Comparison of ENCODE assay signal across 17 cellular contexts in the genomic region with DNA sequence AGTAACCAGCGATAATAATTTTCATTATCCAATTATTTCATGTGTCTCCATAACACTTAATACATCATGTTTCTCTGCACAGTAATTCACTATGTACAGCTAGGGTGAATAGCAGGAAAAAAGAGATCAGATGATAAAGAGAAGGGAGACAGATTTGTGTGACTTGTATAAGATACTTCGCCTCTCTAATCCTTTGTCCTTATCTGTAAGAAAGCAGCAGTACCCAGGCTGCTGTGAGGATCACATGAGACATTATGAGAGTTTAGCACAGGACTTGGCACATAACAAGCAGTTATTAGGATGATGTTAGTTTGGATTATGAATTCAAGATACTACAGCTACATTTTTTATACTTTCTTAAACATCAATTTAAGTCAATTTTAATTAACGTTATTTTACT. TPM values are rescaled to one million over a fixed set of nuclear protein-coding genes. Genes with fewer than 3 reads are reported as not detected.
A peak's percentile ranks its signal among the peaks of the same experiment; 100 is the strongest.
DNase-seq lines count a peak whose midpoint lies in the region; ATAC-seq and TF ChIP-seq lines count a peak whose summit lies in the region.
"Had no signal": no experiment of that assay in that cellular context is flagged by ENCODE, and none has a peak within 500 bp of the region (broad histone marks: within the 10 kb centered on the region; RNA-seq: fewer than 3 reads in every experiment).

No MANE protein-coding gene starts in this region.

- H3K27ac Mint-ChIP-seq in WTC11: peak overlapping the region; percentile 99
- H3K27ac Mint-ChIP-seq: HFFc6 had no signal

- no peak overlapping the region for H3K4me3 ChIP-seq in left lung
- H3K4me3 ChIP-seq in vagina: no peak overlapping the region
- H3K4me3 ChIP-seq: SJCRH30 had no signal

- H3K27me3 Mint-ChIP-seq in WTC11 (ENCODE audit: low read depth): no peaks in the 10 kb centered on the region

- no peak for TF ChIP-seq CTCF in WTC11 (IDR thresholded peaks at IDR 0.05)
- no peak for TF ChIP-seq CTCF in left lung (IDR thresholded peaks at IDR 0.05)
- no peak for TF ChIP-seq CTCF in vagina (IDR thresholded peaks at IDR 0.05)

- TF ChIP-seq POLR2A in vagina (IDR thresholded peaks at IDR 0.05): no peak

- H3K9me3 ChIP-seq in left lung (no peaks in the 10 kb centered on the region), vagina (no peaks in the 10 kb centered on the region)
- H3K9me3 ChIP-seq: SJCRH30 had no signal

- H3K4me1 ChIP-seq in left lung (peaks cover 0 to 86% of the 10 kb centered on the region in 2 donors), vagina (peaks cover 15% of the 10 kb centered on the region)
- H3K4me1 ChIP-seq: SJCRH30 had no signal

- no peaks in the 10 kb centered on the region for H3K36me3 ChIP-seq in left lung
- H3K36me3 ChIP-seq in vagina: no peaks in the 10 kb centered on the region
- H3K36me3 ChIP-seq: SJCRH30 had no signal

- no peak overlapping the region for H3K4me3 Mint-ChIP-seq in WTC11
- H3K4me3 Mint-ChIP-seq: HFFc6 had no signal

- POLR2A ChIA-PET in WTC11 (lab: Charles Lee): no interaction called here

- H3K27ac ChIP-seq in left lung: peak overlapping the region; percentile 56 to 84
- H3K27ac ChIP-seq in vagina: peak overlapping the region; percentile 60
- H3K27ac ChIP-seq: SJCRH30 had no signal

- intact Hi-C loops in left lung (cut with DNase I): no loop called here
- intact Hi-C loops in vagina (cut with DNase I): no loop called here

- no peaks in the 10 kb centered on the region for H3K9me3 Mint-ChIP-seq in WTC11
- H3K9me3 Mint-ChIP-seq: HFFc6 had no signal

- H3K4me1 Mint-ChIP-seq in WTC11: peaks cover 90% of the 10 kb centered on the region

- ATAC-seq in WTC11: no peak
- no peak for ATAC-seq in left lung
- ATAC-seq: HepG2 had no signal

- peak; percentile 84 for DNase-seq in OCI-M1 (lab: John Stamatoyannopoulos, UW)
- DNase-seq in WTC11 (ENCODE audit: low spot score): no peak
- no peak for DNase-seq in left lung
- no peak for DNase-seq in vagina (ENCODE audit: extremely low spot score in 2 of 2)
- DNase-seq in dermis blood vessel endothelial cell: no peak
- DNase-seq in retina: no peak
- DNase-seq in SIG-M5 treated with dmso at 0.1 percent for 504 hours (lab: John Stamatoyannopoulos, UW; ENCODE audit: unreplicated experiment): no peak
- DNase-seq: HFFc6, Karpas-422, NCI-H1105 treated with DMSO at 0.1 percent for 48 hours, NCI-H1930, NCI-H2171, RPMI8226, SJCRH30 had no signal

- no peaks in the 10 kb centered on the region for H3K36me3 Mint-ChIP-seq in WTC11

- CTCF ChIA-PET in WTC11 (lab: Charles Lee): no interaction called here

- no peaks in the 10 kb centered on the region for H3K27me3 ChIP-seq in left lung
- H3K27me3 ChIP-seq in vagina: no peaks in the 10 kb centered on the region
- H3K27me3 ChIP-seq: SJCRH30 had no signal

TF ChIP-seq in WTC11, 78 proteins besides CTCF, POLR2A, EP300 and RAD21:
- no peak for TF ChIP-seq ZNF671 (CRISPR knock-in tag; IDR thresholded peaks at IDR 0.05)
- no peak for TF ChIP-seq JAZF1 (CRISPR knock-in tag; IDR thresholded peaks at IDR 0.05)
- no peak for TF ChIP-seq FOXP1 (CRISPR knock-in tag; IDR thresholded peaks at IDR 0.05; ENCODE audit: borderline replicate concordance)
- no peak for TF ChIP-seq NFE2L1 (CRISPR knock-in tag; IDR thresholded peaks at IDR 0.05)
- TF ChIP-seq, protein P1, sequence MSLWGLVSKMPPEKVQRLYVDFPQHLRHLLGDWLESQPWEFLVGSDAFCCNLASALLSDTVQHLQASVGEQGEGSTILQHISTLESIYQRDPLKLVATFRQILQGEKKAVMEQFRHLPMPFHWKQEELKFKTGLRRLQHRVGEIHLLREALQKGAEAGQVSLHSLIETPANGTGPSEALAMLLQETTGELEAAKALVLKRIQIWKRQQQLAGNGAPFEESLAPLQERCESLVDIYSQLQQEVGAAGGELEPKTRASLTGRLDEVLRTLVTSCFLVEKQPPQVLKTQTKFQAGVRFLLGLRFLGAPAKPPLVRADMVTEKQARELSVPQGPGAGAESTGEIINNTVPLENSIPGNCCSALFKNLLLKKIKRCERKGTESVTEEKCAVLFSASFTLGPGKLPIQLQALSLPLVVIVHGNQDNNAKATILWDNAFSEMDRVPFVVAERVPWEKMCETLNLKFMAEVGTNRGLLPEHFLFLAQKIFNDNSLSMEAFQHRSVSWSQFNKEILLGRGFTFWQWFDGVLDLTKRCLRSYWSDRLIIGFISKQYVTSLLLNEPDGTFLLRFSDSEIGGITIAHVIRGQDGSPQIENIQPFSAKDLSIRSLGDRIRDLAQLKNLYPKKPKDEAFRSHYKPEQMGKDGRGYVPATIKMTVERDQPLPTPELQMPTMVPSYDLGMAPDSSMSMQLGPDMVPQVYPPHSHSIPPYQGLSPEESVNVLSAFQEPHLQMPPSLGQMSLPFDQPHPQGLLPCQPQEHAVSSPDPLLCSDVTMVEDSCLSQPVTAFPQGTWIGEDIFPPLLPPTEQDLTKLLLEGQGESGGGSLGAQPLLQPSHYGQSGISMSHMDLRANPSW (CRISPR knock-in tag; conservative IDR thresholded peaks at IDR 0.05; ENCODE audit: low read depth): no peak
- no peak for TF ChIP-seq PRRX2 (CRISPR knock-in tag; IDR thresholded peaks at IDR 0.05)
- no peak for TF ChIP-seq MYBL2 (CRISPR knock-in tag; IDR thresholded peaks at IDR 0.05)
- no peak for TF ChIP-seq OVOL2 (CRISPR knock-in tag; IDR thresholded peaks at IDR 0.05; ENCODE audit: borderline replicate concordance)
- no peak for TF ChIP-seq RELA (CRISPR knock-in tag; IDR thresholded peaks at IDR 0.05; ENCODE audit: borderline replicate concordance)
- TF ChIP-seq, protein P2, sequence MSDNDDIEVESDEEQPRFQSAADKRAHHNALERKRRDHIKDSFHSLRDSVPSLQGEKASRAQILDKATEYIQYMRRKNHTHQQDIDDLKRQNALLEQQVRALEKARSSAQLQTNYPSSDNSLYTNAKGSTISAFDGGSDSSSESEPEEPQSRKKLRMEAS (CRISPR knock-in tag; IDR thresholded peaks at IDR 0.05): no peak
- TF ChIP-seq, protein P3, sequence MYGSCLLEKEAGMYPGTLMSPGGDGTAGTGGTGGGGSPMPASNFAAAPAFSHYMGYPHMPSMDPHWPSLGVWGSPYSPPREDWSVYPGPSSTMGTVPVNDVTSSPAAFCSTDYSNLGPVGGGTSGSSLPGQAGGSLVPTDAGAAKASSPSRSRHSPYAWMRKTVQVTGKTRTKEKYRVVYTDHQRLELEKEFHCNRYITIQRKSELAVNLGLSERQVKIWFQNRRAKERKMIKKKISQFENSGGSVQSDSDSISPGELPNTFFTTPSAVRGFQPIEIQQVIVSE (CRISPR knock-in tag; IDR thresholded peaks at IDR 0.05; ENCODE audit: borderline replicate concordance): no peak
- TF ChIP-seq, protein P4, sequence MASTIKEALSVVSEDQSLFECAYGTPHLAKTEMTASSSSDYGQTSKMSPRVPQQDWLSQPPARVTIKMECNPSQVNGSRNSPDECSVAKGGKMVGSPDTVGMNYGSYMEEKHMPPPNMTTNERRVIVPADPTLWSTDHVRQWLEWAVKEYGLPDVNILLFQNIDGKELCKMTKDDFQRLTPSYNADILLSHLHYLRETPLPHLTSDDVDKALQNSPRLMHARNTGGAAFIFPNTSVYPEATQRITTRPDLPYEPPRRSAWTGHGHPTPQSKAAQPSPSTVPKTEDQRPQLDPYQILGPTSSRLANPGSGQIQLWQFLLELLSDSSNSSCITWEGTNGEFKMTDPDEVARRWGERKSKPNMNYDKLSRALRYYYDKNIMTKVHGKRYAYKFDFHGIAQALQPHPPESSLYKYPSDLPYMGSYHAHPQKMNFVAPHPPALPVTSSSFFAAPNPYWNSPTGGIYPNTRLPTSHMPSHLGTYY (CRISPR knock-in tag; IDR thresholded peaks at IDR 0.05): no peak
- TF ChIP-seq GTF2I (CRISPR knock-in tag; conservative IDR thresholded peaks at IDR 0.05): no peak
- TF ChIP-seq, protein P5, sequence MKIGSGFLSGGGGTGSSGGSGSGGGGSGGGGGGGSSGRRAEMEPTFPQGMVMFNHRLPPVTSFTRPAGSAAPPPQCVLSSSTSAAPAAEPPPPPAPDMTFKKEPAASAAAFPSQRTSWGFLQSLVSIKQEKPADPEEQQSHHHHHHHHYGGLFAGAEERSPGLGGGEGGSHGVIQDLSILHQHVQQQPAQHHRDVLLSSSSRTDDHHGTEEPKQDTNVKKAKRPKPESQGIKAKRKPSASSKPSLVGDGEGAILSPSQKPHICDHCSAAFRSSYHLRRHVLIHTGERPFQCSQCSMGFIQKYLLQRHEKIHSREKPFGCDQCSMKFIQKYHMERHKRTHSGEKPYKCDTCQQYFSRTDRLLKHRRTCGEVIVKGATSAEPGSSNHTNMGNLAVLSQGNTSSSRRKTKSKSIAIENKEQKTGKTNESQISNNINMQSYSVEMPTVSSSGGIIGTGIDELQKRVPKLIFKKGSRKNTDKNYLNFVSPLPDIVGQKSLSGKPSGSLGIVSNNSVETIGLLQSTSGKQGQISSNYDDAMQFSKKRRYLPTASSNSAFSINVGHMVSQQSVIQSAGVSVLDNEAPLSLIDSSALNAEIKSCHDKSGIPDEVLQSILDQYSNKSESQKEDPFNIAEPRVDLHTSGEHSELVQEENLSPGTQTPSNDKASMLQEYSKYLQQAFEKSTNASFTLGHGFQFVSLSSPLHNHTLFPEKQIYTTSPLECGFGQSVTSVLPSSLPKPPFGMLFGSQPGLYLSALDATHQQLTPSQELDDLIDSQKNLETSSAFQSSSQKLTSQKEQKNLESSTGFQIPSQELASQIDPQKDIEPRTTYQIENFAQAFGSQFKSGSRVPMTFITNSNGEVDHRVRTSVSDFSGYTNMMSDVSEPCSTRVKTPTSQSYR (CRISPR knock-in tag; IDR thresholded peaks at IDR 0.05): no peak

RNA-seq across cellular contexts. Expression of a gene that starts 6.3 kb away (rescaled TPM):
- total RNA-seq in WTC11 (2021): 2.8 to 4.5 TPM (median 3.8 TPM) in 3 replicates
- 10 to 100 TPM; 21.7 to 27.6 TPM for total RNA-seq in left lung
- 20.9 TPM for total RNA-seq in vagina
- total RNA-seq in dermis blood vessel endothelial cell: 88.8 and 98.8 TPM in 2 replicates
- total RNA-seq: HepG2, HFFc6, NCI-H460, OCI-LY7, SJCRH30 had no signal
